ENCODE assay signal across 8 cellular contexts in the genomic region with DNA sequence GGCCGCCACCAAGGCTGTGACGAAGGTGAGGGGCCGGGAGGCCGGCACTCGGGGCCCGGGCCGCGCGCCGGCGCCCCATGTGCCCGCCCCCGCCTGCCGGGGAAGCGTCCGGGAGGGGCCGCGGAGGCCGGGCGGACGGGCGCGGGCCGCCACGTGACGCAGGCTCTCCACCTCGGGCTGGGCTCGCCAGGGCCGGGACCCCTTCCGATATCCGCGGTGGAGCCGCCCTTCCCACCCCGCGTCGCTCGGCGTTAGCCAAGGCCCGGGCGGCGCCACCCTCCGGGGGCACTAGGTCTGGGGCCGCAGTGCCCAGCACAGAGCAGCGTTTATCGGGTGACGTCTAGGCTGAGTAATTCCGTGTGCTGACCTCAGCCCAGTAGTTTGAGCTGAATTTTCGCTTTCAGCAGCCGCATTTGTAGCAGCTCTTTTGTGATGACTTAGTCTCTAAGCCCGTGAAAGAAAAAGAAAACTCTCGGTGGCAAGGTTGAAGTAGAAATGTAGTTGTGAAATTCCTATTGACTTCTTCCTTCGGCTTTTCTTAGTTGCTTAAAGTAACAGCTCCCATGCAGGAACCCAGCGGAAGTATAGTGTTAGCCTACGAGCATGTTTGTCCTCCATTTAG.
DNase-seq lines count a peak whose midpoint lies in the region; ATAC-seq lines count a peak whose summit lies in the region.

No MANE protein-coding gene starts in this region.

- ATAC-seq in GM18868 (IDR thresholded peaks at IDR 0.05; ENCODE audit: unreplicated experiment) (peak; percentile 34), HG03097 (IDR thresholded peaks at IDR 0.05; ENCODE audit: low FRiP score, unreplicated experiment) (peak; percentile 22)

- H3K27me3 Mint-ChIP-seq in T-helper 2 cell treated with Interferon-gamma antibody and Interleukin-4, amounts not matched to agents 5 μg/mL and 100 μg/mL, for 36 hours (ENCODE audit: low read depth): no peaks in the 10 kb centered on the region

- peaks cover 46% of the 10 kb centered on the region for H3K36me3 Mint-ChIP-seq in T-helper 2 cell treated with Interferon-gamma antibody and Interleukin-4, amounts not matched to agents 5 μg/mL and 100 μg/mL, for 36 hours (ENCODE audit: low read depth)

- peak overlapping the region; percentile 93 for H3K4me3 Mint-ChIP-seq in T-helper 2 cell treated with Interferon-gamma antibody and Interleukin-4, amounts not matched to agents 5 μg/mL and 100 μg/mL, for 36 hours

- H3K4me1 Mint-ChIP-seq in T-helper 2 cell treated with Interferon-gamma antibody and Interleukin-4, amounts not matched to agents 5 μg/mL and 100 μg/mL, for 36 hours (ENCODE audit: low read depth): peaks cover 50% of the 10 kb centered on the region

- H3K27ac ChIP-seq in layer of hippocampus (ENCODE audit: low read depth, low read length): peak overlapping the region; percentile 81

- no peaks in the 10 kb centered on the region for H3K27me3 ChIP-seq in layer of hippocampus (ENCODE audit: control insufficient read depth, insufficient read depth, low read length)

- DNase-seq in T-helper 2 cell treated with Interferon-gamma antibody and Interleukin-4, amounts not matched to agents 5 μg/mL and 100 μg/mL, for 36 hours (ENCODE audit: low spot score): peak; percentile 87
- DNase-seq in central memory CD4-positive, alpha-beta T cell: peak; percentile 66
- DNase-seq in stimulated activated CD4-positive, alpha-beta T cell treated with anti-CD3 and anti-CD28 coated beads, Interleukin-2, amount 100 ng/mL, for 4 hours (ENCODE audit: low read depth): peak; percentile 46
- DNase-seq in DMS53 treated with DMSO at 0.1 percent for 48 hours (lab: John Stamatoyannopoulos, UW; ENCODE audit: unreplicated experiment) (no peak), DMS53 (lab: John Stamatoyannopoulos, UW) (no peak)

- H3K9me3 Mint-ChIP-seq in T-helper 2 cell treated with Interferon-gamma antibody and Interleukin-4, amounts not matched to agents 5 μg/mL and 100 μg/mL, for 36 hours: no peaks in the 10 kb centered on the region

- peak overlapping the region; percentile 93 for H3K27ac Mint-ChIP-seq in T-helper 2 cell treated with Interferon-gamma antibody and Interleukin-4, amounts not matched to agents 5 μg/mL and 100 μg/mL, for 36 hours

Comparison
In these comparisons a context has a peak if more than half of its experiments do, and no peak if none do; other contexts are left out.
1. DNase-seq: peak in T-helper 2 cell treated with Interferon-gamma antibody and Interleukin-4, amounts not matched to agents 5 μg/mL and 100 μg/mL, for 36 hours (single experiment), central memory CD4-positive, alpha-beta T cell (single experiment) and stimulated activated CD4-positive, alpha-beta T cell treated with anti-CD3 and anti-CD28 coated beads, Interleukin-2, amount 100 ng/mL, for 4 hours (single experiment); none in DMS53 treated with DMSO at 0.1 percent for 48 hours (single experiment) and DMS53 (single experiment).